27 cellular contexts compared by ENCODE assay signal in genomic region chr18:68826111-68826510, GRCh38. TPM values are rescaled to one million over a fixed set of nuclear protein-coding genes. Genes with fewer than 3 reads are reported as not detected.
DNase-seq lines count a peak whose midpoint lies in the region; ATAC-seq and TF ChIP-seq lines count a peak whose summit lies in the region.
"Had no signal": no experiment of that assay in that cellular context is flagged by ENCODE, and none has a peak within 500 bp of the region (broad histone marks: within the 10 kb centered on the region; RNA-seq: fewer than 3 reads in every experiment).

No MANE protein-coding gene starts in this region.

- H3K27me3 ChIP-seq in adrenal gland: no peaks in the 10 kb centered on the region
- H3K27me3 ChIP-seq: foreskin keratinocyte, hepatocyte had no signal

- H3K4me1 ChIP-seq in adrenal gland (replicated peaks in 1 of 2): no peaks in the 10 kb centered on the region
- H3K4me1 ChIP-seq: foreskin keratinocyte, lower lobe of right lung had no signal

- intact Hi-C loops in sciatic nerve (cut with DNase I): no loop called here
- intact Hi-C loops in adrenal gland (cut with DNase I): no loop called here

- no peak overlapping the region for H3K4me3 ChIP-seq in adrenal gland
- H3K4me3 ChIP-seq: hepatocyte, lower lobe of right lung, SK-N-MC, smooth muscle cell, thoracic aorta had no signal

- DNase-seq in EH (ENCODE audit: low read depth): peak; percentile 71
- DNase-seq in MV-4-11 (lab: John Stamatoyannopoulos, UW): peak; percentile 75
- peak; percentile 79 for DNase-seq in fibroblast of gingiva (ENCODE audit: low read depth)
- no peak for DNase-seq in sciatic nerve (ENCODE audit: low spot score)
- no peak for DNase-seq in adrenal gland
- no peak for DNase-seq in GM19240 (ENCODE audit: insufficient read length, low spot score)
- DNase-seq in NCI-H1417 treated with DMSO at 0.1 percent for 48 hours (lab: John Stamatoyannopoulos, UW): no peak
- DNase-seq: activated CD4-positive, alpha-beta memory T cell treated with anti-CD3 and anti-CD28 coated beads, Interleukin-2, amount 10 ng/mL, durations not matched to agents 7 days and 5 days; activated effector memory CD4-positive, alpha-beta T cell treated with anti-CD3 and anti-CD28 coated beads, Interleukin-2, amount 50 U/mL, for 16 hours; COR-L47; DND-41; foreskin keratinocyte; HFFc6; islet precursor cell; lower lobe of right lung; NCI-H1105 treated with DMSO at 0.1 percent for 48 hours; NCI-H2081 treated with DMSO at 0.1 percent for 48 hours; stimulated activated CD4-positive, alpha-beta T cell treated with anti-CD3 and anti-CD28 coated beads, Interleukin-2, amount 100 ng/mL, for 48 hours; stimulated activated naive CD4-positive, alpha-beta T cell; T-helper 9 cell had no signal

- no peaks in the 10 kb centered on the region for H3K36me3 ChIP-seq in adrenal gland (replicated peaks in 1 of 2)
- H3K36me3 ChIP-seq: lower lobe of right lung, thoracic aorta had no signal

- no peaks in the 10 kb centered on the region for H3K9me3 ChIP-seq in adrenal gland (replicated peaks in 1 of 3)
- H3K9me3 ChIP-seq: lower lobe of right lung, thoracic aorta had no signal

- WGBS in adrenal gland, 4 donors: 64 to 69% (median 68%) methylated on average over 3 of the region's 3 CpGs

- ATAC-seq in sciatic nerve (peak; percentile 90), HG03469 (IDR thresholded peaks at IDR 0.05; ENCODE audit: unreplicated experiment) (no peak)
- ATAC-seq: activated CD4-positive, CD25-positive, alpha-beta regulatory T cell treated with anti-CD3 and anti-CD28 coated beads, Interleukin-2, amount 50 U/mL, for 24 hours; foreskin keratinocyte; Panc1 had no signal

- no peak overlapping the region for H3K27ac ChIP-seq in adrenal gland
- H3K27ac ChIP-seq: foreskin keratinocyte, hepatocyte, lower lobe of right lung, SK-N-MC, thoracic aorta had no signal

- no peak for TF ChIP-seq POLR2A in adrenal gland (IDR thresholded peaks at IDR 0.05)

- no peak for TF ChIP-seq CTCF in adrenal gland (IDR thresholded peaks at IDR 0.05)

RNA-seq across cellular contexts. Expression of gene CCDC102B, which starts 28.2 kb away (rescaled TPM):
- total RNA-seq in sciatic nerve (16.5 TPM), adrenal gland (10 to 100 TPM in 1 of 8 donors, 1 to 10 TPM in 7; 2.7 to 12.4 (median 8.6) TPM)
- 10 to 100 TPM in 1 of 3 donors, 1 to 10 TPM in 2; 5.3 to 11.9 (median 6.0) TPM for polyA plus RNA-seq in adrenal gland
- total RNA-seq: foreskin keratinocyte had no signal

Comparison
In these comparisons a context has a peak if more than half of its experiments do, and no peak if none do; other contexts are left out.
1. DNase-seq: peak in EH (single experiment), MV-4-11 (single experiment) and fibroblast of gingiva (single experiment); none in sciatic nerve (single experiment), adrenal gland (0 of 7), GM19240 (single experiment) and NCI-H1417 treated with DMSO at 0.1 percent for 48 hours (single experiment).